1 cellular context compared by ENCODE assay signal in genomic region chr4:706834-707598, GRCh38.
TF ChIP-seq lines count a peak whose summit lies in the region.

No MANE protein-coding gene starts in this region.

TF ChIP-seq in SK-N-SH, 30 proteins besides CTCF, POLR2A, EP300 and RAD21 (continued from another document):
- no peak for TF ChIP-seq USF2 (IDR thresholded peaks at IDR 0.05; ENCODE audit: borderline replicate concordance, low read depth, low read length)
- TF ChIP-seq NFIC (IDR thresholded peaks at IDR 0.05; ENCODE audit: borderline replicate concordance), result no peak
- no peak for TF ChIP-seq GABPA (IDR thresholded peaks at IDR 0.05; ENCODE audit: low read depth)
- TF ChIP-seq RCOR1 (IDR thresholded peaks at IDR 0.05; ENCODE audit: low read length), result no peak
- no peak for TF ChIP-seq SMC3 (IDR thresholded peaks at IDR 0.05; ENCODE audit: low read depth, low read length)
- TF ChIP-seq NRF1 (IDR thresholded peaks at IDR 0.05; ENCODE audit: low read depth, low read length), result no peak
- TF ChIP-seq MXI1 (IDR thresholded peaks at IDR 0.05; ENCODE audit: low read depth, low read length), result no peak
- no peak for TF ChIP-seq ZBTB33 (IDR thresholded peaks at IDR 0.05; ENCODE audit: borderline replicate concordance, low read depth)
- no peak for TF ChIP-seq JUND (IDR thresholded peaks at IDR 0.05)
- no peak for TF ChIP-seq FOXJ3 (CRISPR knock-in tag; IDR thresholded peaks at IDR 0.05)
- TF ChIP-seq YY1 (IDR thresholded peaks at IDR 0.05; ENCODE audit: low read depth), result no peak
- no peak for TF ChIP-seq MEF2A (IDR thresholded peaks at IDR 0.05; ENCODE audit: borderline replicate concordance, low read depth)
